In the genomic region with DNA sequence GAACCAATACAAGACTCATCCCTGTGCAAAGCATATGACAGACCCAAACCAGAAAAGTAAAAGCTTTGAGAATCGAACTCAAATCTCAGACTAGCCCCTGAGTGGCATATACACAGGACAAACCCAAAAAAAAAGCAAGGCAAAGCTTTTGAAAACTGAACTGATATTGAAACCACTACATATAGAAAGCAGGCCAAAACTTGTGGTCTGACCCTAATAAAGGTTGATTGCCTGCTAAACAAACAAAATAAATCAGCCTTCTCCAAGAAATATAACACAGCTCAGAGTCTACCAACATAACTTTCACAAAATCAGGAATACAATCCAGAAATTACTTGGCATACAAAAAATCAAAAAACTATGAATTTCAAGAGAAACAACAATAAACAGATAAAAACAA, we compare ENCODE assay signal across 17 cellular contexts. TPM values are rescaled to one million over a fixed set of nuclear protein-coding genes. Genes with fewer than 3 reads are reported as not detected.
DNase-seq lines count a peak whose midpoint lies in the region; ATAC-seq, FAIRE-seq and TF ChIP-seq lines count a peak whose summit lies in the region.
"Had no signal": no experiment of that assay in that cellular context is flagged by ENCODE, and none has a peak within 500 bp of the region (broad histone marks: within the 10 kb centered on the region; RNA-seq: fewer than 3 reads in every experiment).

No MANE protein-coding gene starts in this region.

- H3K4me1 Mint-ChIP-seq in neural crest cell = peaks cover 11% of the 10 kb centered on the region

- no peaks in the 10 kb centered on the region for H3K27me3 Mint-ChIP-seq in neural crest cell (ENCODE audit: low read depth)
- H3K27me3 Mint-ChIP-seq: CD4-positive, alpha-beta memory T cell had no signal

- H3K9me3 Mint-ChIP-seq in neural crest cell = peaks cover 2% of the 10 kb centered on the region
- H3K9me3 Mint-ChIP-seq: natural killer cell had no signal

- no peak overlapping the region for H3K4me3 Mint-ChIP-seq in neural crest cell
- H3K4me3 Mint-ChIP-seq: natural killer cell had no signal

- no peak overlapping the region for H3K4me3 ChIP-seq in upper lobe of right lung
- H3K4me3 ChIP-seq: sigmoid colon, testis had no signal

- H3K36me3 ChIP-seq in upper lobe of right lung = no peaks in the 10 kb centered on the region
- H3K36me3 ChIP-seq: sigmoid colon had no signal

- no peaks in the 10 kb centered on the region for H3K9me3 ChIP-seq in upper lobe of right lung
- H3K9me3 ChIP-seq: sigmoid colon, testis had no signal

- no peak for TF ChIP-seq CTCF in neural crest cell (conservative IDR thresholded peaks at IDR 0.05)
- no peak for TF ChIP-seq CTCF in upper lobe of right lung (IDR thresholded peaks at IDR 0.05)

- H3K36me3 Mint-ChIP-seq in neural crest cell (ENCODE audit: low read depth) = peaks cover 4% of the 10 kb centered on the region
- H3K36me3 Mint-ChIP-seq: natural killer cell had no signal

- DNase-seq in GM19239 (ENCODE audit: insufficient read length, low spot score) (no peak), neural crest cell (ENCODE audit: low read depth, low spot score) (no peak), NCI-H1417 treated with DMSO at 0.1 percent for 48 hours (lab: John Stamatoyannopoulos, UW) (no peak), upper lobe of right lung (no peak), kidney tubule cell (ENCODE audit: low spot score) (no peak), NCI-H748 (lab: John Stamatoyannopoulos, UW; ENCODE audit: unreplicated experiment) (no peak)
- DNase-seq: activated CD8-positive, alpha-beta memory T cell treated with anti-CD3 and anti-CD28 coated beads, Interleukin-2, amount 50 U/mL, for 48 hours; CD4-positive, alpha-beta memory T cell; dermis blood vessel endothelial cell; GF-D8; kidney; natural killer cell; NCI-H446; sigmoid colon; testis had no signal

- ATAC-seq in HG02588 (IDR thresholded peaks at IDR 0.05; ENCODE audit: unreplicated experiment) (peak; percentile 68), HG03457 (IDR thresholded peaks at IDR 0.05; ENCODE audit: unreplicated experiment) (peak; percentile 48), upper lobe of right lung (no peak)
- ATAC-seq: natural killer cell had no signal

- H3K27ac Mint-ChIP-seq in neural crest cell (ENCODE audit: unreplicated experiment) = peak overlapping the region; percentile 38

- no peak overlapping the region for H3K27ac ChIP-seq in upper lobe of right lung
- H3K27ac ChIP-seq: sigmoid colon, testis had no signal

- peaks cover 14% of the 10 kb centered on the region for H3K4me1 ChIP-seq in upper lobe of right lung
- H3K4me1 ChIP-seq: testis had no signal

- H3K27me3 ChIP-seq in upper lobe of right lung = no peaks in the 10 kb centered on the region
- H3K27me3 ChIP-seq: sigmoid colon, testis had no signal

- FAIRE-seq in GM19239 (lab: Jason Lieb, UNC) = peak; percentile 95

- intact Hi-C loops in upper lobe of right lung (cut with DNase I) = no loop called here

RNA-seq across cellular contexts. Expression of a gene that starts 40.3 kb away (rescaled TPM):
- 28.2 and 30.3 TPM in 2 replicates for total RNA-seq in neural crest cell
- 39.9 TPM for total RNA-seq in upper lobe of right lung
